Comparison of ENCODE assay signal across 22 cellular contexts in the genomic region with DNA sequence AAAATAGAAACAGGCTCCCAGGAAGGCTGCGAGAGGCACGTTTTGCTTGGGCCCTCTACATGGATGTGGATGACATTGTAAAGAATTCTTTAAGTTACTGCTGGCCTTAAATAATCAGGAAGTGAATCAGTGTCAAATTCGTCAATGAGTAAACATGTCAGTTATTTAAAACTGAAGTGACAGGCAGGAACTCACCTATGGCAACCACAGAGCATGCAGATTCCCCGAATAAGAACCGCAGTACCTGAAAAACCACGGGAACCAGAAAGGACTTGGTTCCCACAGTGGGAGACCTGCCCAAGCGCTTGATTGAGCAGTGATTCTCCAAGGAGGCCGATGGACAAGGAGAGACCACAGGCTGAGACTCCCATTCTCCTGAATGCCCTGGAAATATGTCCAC.
DNase-seq lines count a peak whose midpoint lies in the region; ATAC-seq, FAIRE-seq and TF ChIP-seq lines count a peak whose summit lies in the region.
"Had no signal": no experiment of that assay in that cellular context is flagged by ENCODE, and none has a peak within 500 bp of the region (broad histone marks: within the 10 kb centered on the region; RNA-seq: fewer than 3 reads in every experiment).

No MANE protein-coding gene starts in this region.

- no peaks in the 10 kb centered on the region for H3K9me3 ChIP-seq in PC-9 (ENCODE audit: insufficient read depth, low read depth)
- H3K9me3 ChIP-seq in endodermal cell (ENCODE audit: control insufficient read depth, low read length): no peaks in the 10 kb centered on the region
- H3K9me3 ChIP-seq: ascending aorta, tibial artery had no signal

- no peak for DNase-seq in activated CD4-positive, alpha-beta T cell treated with anti-CD3 and anti-CD28 coated beads, Interleukin-2, amount 10 ng/mL, durations not matched to agents 7 days and 5 days
- no peak for DNase-seq in activated CD4-positive, alpha-beta T cell treated with anti-CD3 and anti-CD28 coated beads, Interleukin-2, amount 50 U/mL, for 4 hours
- DNase-seq in PC-9: peak; percentile 29 to 41
- DNase-seq in endodermal cell: peak; percentile 70
- no peak for DNase-seq in neural crest cell (ENCODE audit: low read depth, low spot score)
- no peak for DNase-seq in frontal cortex (ENCODE audit: low spot score in 2 of 2)
- no peak for DNase-seq in T-cell
- DNase-seq: activated gamma-delta T cell treated with Interleukin-2 at 50 U/mL for 16 hours; foreskin melanocyte; left cardiac atrium; MM.1S; NCI-H1694; NCI-H345; NK-92 treated with Interleukin-12 subunit alpha and Interleukin-12 subunit beta, amount 100 ng/mL, for 24 hours; nucleus accumbens; tibial artery; WERI-Rb-1 had no signal

- POLR2A ChIA-PET in activated CD4-positive, alpha-beta T cell treated with anti-CD3 and anti-CD28 coated beads, Interleukin-2, amount 10 ng/mL, durations not matched to agents 7 days and 5 days (lab: Charles Lee): no interaction called here
- POLR2A ChIA-PET in PC-9 (lab: Charles Lee; ENCODE audit: unreplicated experiment) (no interaction called here), T-cell (lab: Charles Lee) (no interaction called here)

- H3K27ac Mint-ChIP-seq in activated CD4-positive, alpha-beta T cell treated with anti-CD3 and anti-CD28 coated beads, Interleukin-2, amount 10 ng/mL, durations not matched to agents 7 days and 5 days: peak overlapping the region; percentile 6
- H3K27ac Mint-ChIP-seq in endodermal cell (peak overlapping the region; percentile 44), neural crest cell (ENCODE audit: unreplicated experiment) (peak overlapping the region; percentile 68), T-cell (peak overlapping the region in 1 of 2 donors; percentile 8)
- H3K27ac Mint-ChIP-seq: CD14-positive monocyte had no signal

- no peaks in the 10 kb centered on the region for H3K9me2 ChIP-seq in PC-9 (ENCODE audit: insufficient read depth)

- H3K9ac ChIP-seq in endodermal cell (ENCODE audit: extremely low read depth, low read length, poor library complexity, severe bottlenecking): no peak overlapping the region

- no peaks in the 10 kb centered on the region for H3F3A ChIP-seq in PC-9 (ENCODE audit: insufficient read depth, low read depth)

- H3K36me3 ChIP-seq in PC-9 (ENCODE audit: low read depth): no peaks in the 10 kb centered on the region
- no peaks in the 10 kb centered on the region for H3K36me3 ChIP-seq in endodermal cell (ENCODE audit: control insufficient read depth, insufficient read depth, low read length)
- H3K36me3 ChIP-seq: ascending aorta, tibial artery, WERI-Rb-1 had no signal

- H3K36me3 Mint-ChIP-seq in activated CD4-positive, alpha-beta T cell treated with anti-CD3 and anti-CD28 coated beads, Interleukin-2, amount 10 ng/mL, durations not matched to agents 7 days and 5 days (ENCODE audit: low read depth): no peaks in the 10 kb centered on the region
- H3K36me3 Mint-ChIP-seq in endodermal cell (ENCODE audit: low read depth) (no peaks in the 10 kb centered on the region), neural crest cell (ENCODE audit: low read depth) (no peaks in the 10 kb centered on the region), T-cell (no peaks in the 10 kb centered on the region)
- H3K36me3 Mint-ChIP-seq: CD14-positive monocyte had no signal

- H3K4me3 Mint-ChIP-seq in activated CD4-positive, alpha-beta T cell treated with anti-CD3 and anti-CD28 coated beads, Interleukin-2, amount 10 ng/mL, durations not matched to agents 7 days and 5 days: no peak overlapping the region
- H3K4me3 Mint-ChIP-seq in endodermal cell: no peak overlapping the region
- no peak overlapping the region for H3K4me3 Mint-ChIP-seq in neural crest cell
- no peak overlapping the region for H3K4me3 Mint-ChIP-seq in T-cell
- H3K4me3 Mint-ChIP-seq: CD14-positive monocyte had no signal

- 0 out of 2 replicates have a peak, but pooled peaks cover 8% of the 10 kb centered on the region for H3K4me1 ChIP-seq in PC-9 (replicated peaks; ENCODE audit: insufficient read depth)
- H3K4me1 ChIP-seq in endodermal cell (ENCODE audit: control insufficient read depth, insufficient read depth, low read length): no peaks in the 10 kb centered on the region
- H3K4me1 ChIP-seq: ascending aorta, tibial artery had no signal

- no peak overlapping the region for H3K27ac ChIP-seq in PC-9
- H3K27ac ChIP-seq in endodermal cell (ENCODE audit: low read depth, low read length): no peak overlapping the region
- H3K27ac ChIP-seq: A549, ascending aorta, tibial artery, WERI-Rb-1 had no signal

- intact Hi-C loops in PC-9 (cut with micrococcal nuclease; ENCODE audit: unreplicated experiment): loop anchor here (10.0 kb wide), 1 partner anchor 180 kb away; no protein-coding TSS in a partner anchor

- H4K20me1 ChIP-seq in PC-9 (ENCODE audit: insufficient read depth): no peaks in the 10 kb centered on the region

- CTCF ChIA-PET in activated CD4-positive, alpha-beta T cell treated with anti-CD3 and anti-CD28 coated beads, Interleukin-2, amount 10 ng/mL, durations not matched to agents 7 days and 5 days (lab: Charles Lee): interaction anchor here (1.6 kb wide), 1 partner anchor 9 kb away, joined by 4 read pairs; no protein-coding TSS in a partner anchor
- CTCF ChIA-PET in PC-9 (lab: Charles Lee) (interaction anchor here (0.7 kb wide), 1 partner anchor 166 kb away, joined by 3 read pairs; no protein-coding TSS in a partner anchor), T-cell (lab: Charles Lee) (no interaction called here)

- H3K27me3 Mint-ChIP-seq in activated CD4-positive, alpha-beta T cell treated with anti-CD3 and anti-CD28 coated beads, Interleukin-2, amount 10 ng/mL, durations not matched to agents 7 days and 5 days: peaks cover 3% of the 10 kb centered on the region
- no peaks in the 10 kb centered on the region for H3K27me3 Mint-ChIP-seq in endodermal cell (ENCODE audit: insufficient read depth)
- H3K27me3 Mint-ChIP-seq in neural crest cell (ENCODE audit: low read depth): no peaks in the 10 kb centered on the region
- H3K27me3 Mint-ChIP-seq in T-cell: peaks cover 1 to 19% of the 10 kb centered on the region in 2 donors

- TF ChIP-seq CTCF in PC-9 (conservative IDR thresholded peaks at IDR 0.05): no peak
- TF ChIP-seq CTCF in endodermal cell (conservative IDR thresholded peaks at IDR 0.05): no peak
- no peak for TF ChIP-seq CTCF in neural crest cell (conservative IDR thresholded peaks at IDR 0.05)

- no peak overlapping the region; the same call in 1 of the 2 replicates for H3K4me2 ChIP-seq in PC-9
- H3K4me2 ChIP-seq: A549 had no signal

- H2AFZ ChIP-seq in PC-9: no peak overlapping the region

- FAIRE-seq in frontal cortex (lab: Jason Lieb, UNC): no peak
- FAIRE-seq: A549, HepG2 had no signal

- H3K4me3 ChIP-seq in PC-9 (no peak overlapping the region), endodermal cell (ENCODE audit: low read length) (no peak overlapping the region)
- H3K4me3 ChIP-seq: A549, ascending aorta, tibial artery had no signal

- BruUV-seq in PC-9 (replicated peaks; lab: Mats Ljungman, UMichigan): no TSS peak

- H3K27me3 ChIP-seq in PC-9 (ENCODE audit: insufficient read depth, low read depth) (no peaks in the 10 kb centered on the region), endodermal cell (ENCODE audit: control insufficient read depth, insufficient read depth, low read length, poor library complexity, severe bottlenecking) (no peaks in the 10 kb centered on the region)
- H3K27me3 ChIP-seq: ascending aorta, tibial artery had no signal

- peaks cover 6% of the 10 kb centered on the region for H3K9me3 Mint-ChIP-seq in activated CD4-positive, alpha-beta T cell treated with anti-CD3 and anti-CD28 coated beads, Interleukin-2, amount 10 ng/mL, durations not matched to agents 7 days and 5 days
- H3K9me3 Mint-ChIP-seq in endodermal cell: no peaks in the 10 kb centered on the region
- H3K9me3 Mint-ChIP-seq in neural crest cell: no peaks in the 10 kb centered on the region
- H3K9me3 Mint-ChIP-seq in T-cell: peaks cover 0 to 4% (median 2%) of the 10 kb centered on the region in 3 donors

- H3K79me2 ChIP-seq in PC-9 (ENCODE audit: low read depth): no peaks in the 10 kb centered on the region

- WGBS in endodermal cell (ENCODE audit: insufficient coverage in 1 of 2, insufficient read length in 1 of 2), 2 experiments: 80 to 85% methylated on average over 5 to 8 of the region's 8 CpGs

- peaks cover 17% of the 10 kb centered on the region for H3K4me1 Mint-ChIP-seq in activated CD4-positive, alpha-beta T cell treated with anti-CD3 and anti-CD28 coated beads, Interleukin-2, amount 10 ng/mL, durations not matched to agents 7 days and 5 days
- H3K4me1 Mint-ChIP-seq in endodermal cell: peaks cover 17% of the 10 kb centered on the region
- H3K4me1 Mint-ChIP-seq in neural crest cell: peaks cover 13% of the 10 kb centered on the region
- peaks cover 0 to 17% (median 0%) of the 10 kb centered on the region in 3 donors for H3K4me1 Mint-ChIP-seq in T-cell
- H3K4me1 Mint-ChIP-seq: CD14-positive monocyte had no signal

- ATAC-seq in GM21515 (IDR thresholded peaks at IDR 0.05; ENCODE audit: unreplicated experiment): no peak
- no peak for ATAC-seq in T-cell (replicated peaks in 1 of 4)
- ATAC-seq: A549, HepG2, left cardiac atrium had no signal

Comparison
In these comparisons a context has a peak if more than half of its experiments do, and no peak if none do; other contexts are left out.
1. DNase-seq: peak in PC-9 (2 of 2) and endodermal cell (single experiment); none in activated CD4-positive, alpha-beta T cell treated with anti-CD3 and anti-CD28 coated beads, Interleukin-2, amount 10 ng/mL, durations not matched to agents 7 days and 5 days (single experiment), activated CD4-positive, alpha-beta T cell treated with anti-CD3 and anti-CD28 coated beads, Interleukin-2, amount 50 U/mL, for 4 hours (0 of 2), neural crest cell (single experiment), frontal cortex (0 of 2) and T-cell (0 of 34).
2. CTCF ChIA-PET loops: an anchor here in activated CD4-positive, alpha-beta T cell treated with anti-CD3 and anti-CD28 coated beads, Interleukin-2, amount 10 ng/mL, durations not matched to agents 7 days and 5 days (1.6 kb wide) and PC-9 (0.7 kb wide); none called in T-cell.